Comparison of ENCODE assay signal across 8 cellular contexts in the genomic region with DNA sequence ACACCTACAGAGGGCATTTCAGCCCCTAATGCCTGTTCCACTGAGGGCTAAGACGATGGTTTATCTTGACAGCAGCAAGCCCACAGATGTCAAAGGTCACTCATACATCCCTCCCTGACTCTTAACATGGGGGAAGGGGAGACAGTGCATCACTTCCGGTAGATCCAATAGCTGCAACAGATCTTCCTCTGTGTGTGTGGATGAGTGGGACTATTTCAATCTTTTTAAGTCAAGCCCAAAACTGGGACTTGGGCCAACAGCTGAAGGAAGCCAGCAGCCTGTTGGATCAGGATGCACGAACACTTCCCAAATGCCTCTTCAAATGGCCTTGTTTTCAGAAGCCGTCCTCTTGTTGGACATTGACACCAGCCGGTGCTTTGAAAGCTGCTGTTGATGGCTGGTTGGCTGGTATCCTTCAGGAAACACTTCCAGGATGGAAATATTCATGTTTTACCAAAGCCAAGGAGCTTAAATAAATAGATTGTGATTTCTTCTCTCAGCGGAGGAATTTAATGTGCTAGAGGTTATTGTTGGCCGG. TPM values are rescaled to one million over a fixed set of nuclear protein-coding genes. Genes with fewer than 3 reads are reported as not detected.
DNase-seq lines count a peak whose midpoint lies in the region; ATAC-seq and TF ChIP-seq lines count a peak whose summit lies in the region.

No MANE protein-coding gene starts in this region.

- no peaks in the 10 kb centered on the region for H3K27me3 Mint-ChIP-seq in osteocyte (ENCODE audit: unreplicated experiment)

- H3K4me1 Mint-ChIP-seq in osteocyte (ENCODE audit: unreplicated experiment): peaks cover 61% of the 10 kb centered on the region

- H3K4me3 Mint-ChIP-seq in osteocyte (ENCODE audit: unreplicated experiment): no peak overlapping the region

- DNase-seq in AG08395 (ENCODE audit: low spot score) (peak; percentile 64), amniotic epithelial cell (ENCODE audit: low read depth) (peak; percentile 93), head of caudate nucleus (peak in 33 of 42 donors; percentile 8 to 82 (median 48)), osteocyte (ENCODE audit: extremely low spot score, unreplicated experiment) (no peak), SHP77 treated with DMSO at 0.1 percent for 48 hours (lab: John Stamatoyannopoulos, UW) (no peak)
- DNase-seq in stimulated activated CD4-positive, alpha-beta T cell treated with anti-CD3 and anti-CD28 coated beads, Interleukin-15, amount 100 ng/mL, for 24 hours: no peak

- H3K9me3 Mint-ChIP-seq in osteocyte (ENCODE audit: unreplicated experiment): no peaks in the 10 kb centered on the region

- peak overlapping the region; percentile 85 for H3K27ac Mint-ChIP-seq in osteocyte (ENCODE audit: unreplicated experiment)

- no peaks in the 10 kb centered on the region for H3K36me3 Mint-ChIP-seq in osteocyte (ENCODE audit: unreplicated experiment)

- ATAC-seq in HG03175 (IDR thresholded peaks at IDR 0.05; ENCODE audit: unreplicated experiment) (no peak), GM19035 (IDR thresholded peaks at IDR 0.05; ENCODE audit: unreplicated experiment) (no peak)

- intact Hi-C loops in head of caudate nucleus (cut with DNase I): no loop called here

- no peak for TF ChIP-seq CTCF in osteocyte (IDR thresholded peaks at IDR 0.05)

RNA-seq across cellular contexts. Expression of a gene that starts 59.2 kb away (rescaled TPM):
- total RNA-seq in osteocyte: not detected in 2 replicates

Comparison
In these comparisons a context has a peak if more than half of its experiments do, and no peak if none do; other contexts are left out.
1. DNase-seq: peak in AG08395 (single experiment), amniotic epithelial cell (single experiment) and head of caudate nucleus (33 of 42); none in osteocyte (single experiment), SHP77 treated with DMSO at 0.1 percent for 48 hours (single experiment) and stimulated activated CD4-positive, alpha-beta T cell treated with anti-CD3 and anti-CD28 coated beads, Interleukin-15, amount 100 ng/mL, for 24 hours (single experiment).